In the genomic region with DNA sequence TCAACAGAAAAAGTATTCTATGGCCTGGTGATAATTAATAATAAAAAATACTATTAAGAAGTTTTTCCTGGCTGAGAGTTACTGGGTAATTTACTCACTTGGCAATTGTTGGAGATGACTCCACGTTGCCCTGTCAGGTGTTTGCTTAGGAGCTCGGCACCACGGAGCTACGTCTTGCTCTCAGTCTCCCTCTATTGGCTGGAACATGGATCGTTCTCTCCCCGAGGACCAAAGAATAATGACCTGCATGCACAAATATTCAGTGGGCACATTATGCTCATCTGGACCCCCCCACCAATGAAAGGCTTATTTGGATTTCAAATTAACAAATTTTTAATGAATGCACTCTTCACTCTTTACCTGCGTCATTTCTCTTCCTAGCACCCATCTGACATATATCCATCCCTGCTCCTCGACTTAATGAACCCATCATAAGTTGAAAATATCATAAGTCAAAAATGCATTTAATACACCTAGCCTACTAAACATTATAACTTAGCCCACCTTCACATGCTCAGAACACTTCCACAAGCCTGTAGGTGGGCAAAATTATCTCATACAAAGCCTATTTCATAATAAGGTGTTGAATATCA, we compare ENCODE assay signal across 8 cellular contexts.
A peak's percentile ranks its signal among the peaks of the same experiment; 100 is the strongest.
DNase-seq lines count a peak whose midpoint lies in the region; ATAC-seq and TF ChIP-seq lines count a peak whose summit lies in the region.

No MANE protein-coding gene starts in this region.

- DNase-seq in NCI-H2081 (lab: John Stamatoyannopoulos, UW): peak; percentile 34 to 53
- DNase-seq in NCI-H2081 treated with DMSO at 0.1 percent for 48 hours (lab: John Stamatoyannopoulos, UW): no peak
- peak; percentile 87 for DNase-seq in PC-3
- DNase-seq in activated naive CD4-positive, alpha-beta T cell treated with anti-CD3 and anti-CD28 coated beads, Interleukin-2, amount 50 U/mL, for 72 hours (ENCODE audit: low spot score in 2 of 2): peak in 1 of 2 donors; percentile 44
- peak; percentile 50 for DNase-seq in iPS DF 6.9 (ENCODE audit: low read depth, low spot score)
- peak; percentile 30 to 32 for DNase-seq in stimulated activated CD4-positive, alpha-beta T cell treated with anti-CD3 and anti-CD28 coated beads, Interleukin-4, amount 100 ng/mL, for 4 hours

- H3K4me1 ChIP-seq in PC-3 (ENCODE audit: insufficient read depth, low read length) (no peaks in the 10 kb centered on the region; the same call in 1 of the 2 replicates), iPS DF 6.9 (ENCODE audit: control insufficient read depth, insufficient read depth, low read length) (no peaks in the 10 kb centered on the region)

- no peaks in the 10 kb centered on the region for H3K9me3 Mint-ChIP-seq in activated naive CD4-positive, alpha-beta T cell treated with anti-CD3 and anti-CD28 coated beads, Interleukin-2, amount 50 U/mL, for 72 hours

- no peak overlapping the region for H3K9ac ChIP-seq in PC-3 (ENCODE audit: low read length)

- ATAC-seq in HG03432 (IDR thresholded peaks at IDR 0.05; ENCODE audit: unreplicated experiment) (peak; percentile 44), PC-3 (peak; percentile 94), HG03469 (IDR thresholded peaks at IDR 0.05; ENCODE audit: unreplicated experiment) (no peak)
- peak; percentile 68 for ATAC-seq in activated naive CD4-positive, alpha-beta T cell treated with anti-CD3 and anti-CD28 coated beads, Interleukin-2, amount 50 U/mL, for 72 hours

- POLR2A ChIA-PET in PC-3 (lab: Charles Lee; ENCODE audit: unreplicated experiment): interaction anchor here (0.7 to 1.3 kb wide), 2 partner anchors 119 to 122 kb away, joined by 3 to 5 read pairs; a partner anchor contains a TSS

- H3K79me2 ChIP-seq in PC-3 (ENCODE audit: low read length): no peaks in the 10 kb centered on the region

- CTCF ChIA-PET in PC-3 (lab: Charles Lee): interaction anchor here (0.5 to 1.3 kb wide), 17 partner anchors 9 to 138 kb away, joined by 3 to 18 read pairs (median 4); a partner anchor contains a TSS

- no peaks in the 10 kb centered on the region for H3K36me3 Mint-ChIP-seq in activated naive CD4-positive, alpha-beta T cell treated with anti-CD3 and anti-CD28 coated beads, Interleukin-2, amount 50 U/mL, for 72 hours

- H3K27me3 ChIP-seq in PC-3 (ENCODE audit: low read length) (no peaks in the 10 kb centered on the region), iPS DF 6.9 (ENCODE audit: control insufficient read depth, insufficient read depth, low read length) (no peaks in the 10 kb centered on the region)

- no peak overlapping the region for H2AFZ ChIP-seq in PC-3 (ENCODE audit: low read length)

- intact Hi-C loops in PC-3 (cut with micrococcal nuclease): loop anchor here (1.0 to 2.0 kb wide), 3 partner anchors 20 to 137 kb away; no protein-coding TSS in a partner anchor

- no CpG with 5 or more reads among the region's 8 CpGs for WGBS in iPS DF 6.9 (ENCODE audit: insufficient coverage, insufficient read length)

- H3K27ac ChIP-seq in PC-3 (ENCODE audit: low read length): no peak overlapping the region
- H3K27ac ChIP-seq in iPS DF 6.9 (ENCODE audit: low read length): no peak overlapping the region

- H3K27ac Mint-ChIP-seq in activated naive CD4-positive, alpha-beta T cell treated with anti-CD3 and anti-CD28 coated beads, Interleukin-2, amount 50 U/mL, for 72 hours: no peak overlapping the region

- H3K4me3 ChIP-seq in PC-3 (ENCODE audit: low read length) (no peak overlapping the region), iPS DF 6.9 (ENCODE audit: low read length) (no peak overlapping the region)

- no peak overlapping the region for H3K4me2 ChIP-seq in PC-3 (ENCODE audit: low read length)

- peak; percentile 82 for TF ChIP-seq CTCF in PC-3 (conservative IDR thresholded peaks at IDR 0.05; ENCODE audit: low read depth, low read length)

- no peaks in the 10 kb centered on the region for H3K9me2 ChIP-seq in PC-3 (replicated peaks; ENCODE audit: low read length)

- H3F3A ChIP-seq in PC-3 (ENCODE audit: low read length, unreplicated experiment): no peaks in the 10 kb centered on the region

- no TSS peak for BruUV-seq in PC-3 (replicated peaks; lab: Mats Ljungman, UMichigan)

- no peaks in the 10 kb centered on the region for H4K20me1 ChIP-seq in PC-3 (ENCODE audit: low read length)

- H3K36me3 ChIP-seq in PC-3 (ENCODE audit: low read depth, low read length) (no peaks in the 10 kb centered on the region), iPS DF 6.9 (ENCODE audit: control insufficient read depth, insufficient read depth, low read length) (no peaks in the 10 kb centered on the region)

- H3K9me3 ChIP-seq in PC-3 (ENCODE audit: low read length): no peaks in the 10 kb centered on the region
- no peaks in the 10 kb centered on the region for H3K9me3 ChIP-seq in iPS DF 6.9 (ENCODE audit: control insufficient read depth, insufficient read depth, low read length)
